Comparison of ENCODE assay signal across 9 cellular contexts in genomic region chr1:22861764-22862440, GRCh38.
DNase-seq lines count a peak whose midpoint lies in the region; ATAC-seq and TF ChIP-seq lines count a peak whose summit lies in the region.
"Had no signal": no experiment of that assay in that cellular context is flagged by ENCODE, and none has a peak within 500 bp of the region (broad histone marks: within the 10 kb centered on the region; RNA-seq: fewer than 3 reads in every experiment).

No MANE protein-coding gene starts in this region.

- H3K27ac Mint-ChIP-seq in activated CD8-positive, alpha-beta memory T cell treated with anti-CD3 and anti-CD28 coated beads, Interleukin-2, amount 10 ng/mL, durations not matched to agents 7 days and 5 days: no peak overlapping the region

- TF ChIP-seq EP300 in suprapubic skin (IDR thresholded peaks at IDR 0.05): no peak

- H3K4me3 Mint-ChIP-seq in activated CD8-positive, alpha-beta memory T cell treated with anti-CD3 and anti-CD28 coated beads, Interleukin-2, amount 10 ng/mL, durations not matched to agents 7 days and 5 days: no peak overlapping the region

- ATAC-seq in activated CD8-positive, alpha-beta memory T cell treated with anti-CD3 and anti-CD28 coated beads, Interleukin-2, amount 10 ng/mL, durations not matched to agents 7 days and 5 days: no peak

- H3K27me3 ChIP-seq in WERI-Rb-1 (ENCODE audit: insufficient read depth, low read depth, severe bottlenecking) (no peaks in the 10 kb centered on the region), hepatocyte (no peaks in the 10 kb centered on the region), suprapubic skin (no peaks in the 10 kb centered on the region), MG63 (no peaks in the 10 kb centered on the region)

- H4K20me1 ChIP-seq in hepatocyte (ENCODE audit: insufficient read depth, poor library complexity, severe bottlenecking): no peaks in the 10 kb centered on the region

- peak; percentile 63 for DNase-seq in D341Med (ENCODE audit: low spot score)
- DNase-seq in HK-2 (ENCODE audit: unreplicated experiment): peak; percentile 43
- peak; percentile 59 for DNase-seq in WERI-Rb-1
- peak; percentile 67 for DNase-seq in hepatocyte (ENCODE audit: low spot score)
- no peak for DNase-seq in suprapubic skin (ENCODE audit: low spot score in 2 of 2)
- no peak for DNase-seq in MG63
- no peak for DNase-seq in stimulated activated CD4-positive, alpha-beta T cell treated with anti-CD3 and anti-CD28 coated beads, Interleukin-4, amount 100 ng/mL, for 1 hour
- no peak for DNase-seq in activated CD8-positive, alpha-beta memory T cell treated with anti-CD3 and anti-CD28 coated beads, Interleukin-2, amount 10 ng/mL, durations not matched to agents 7 days and 5 days

- H3K9me3 ChIP-seq in WERI-Rb-1 (ENCODE audit: severe bottlenecking): no peaks in the 10 kb centered on the region
- H3K9me3 ChIP-seq in hepatocyte (ENCODE audit: low read depth): no peaks in the 10 kb centered on the region
- no peaks in the 10 kb centered on the region for H3K9me3 ChIP-seq in suprapubic skin
- H3K9me3 ChIP-seq in MG63: no peaks in the 10 kb centered on the region

- H3K9me3 Mint-ChIP-seq in activated CD8-positive, alpha-beta memory T cell treated with anti-CD3 and anti-CD28 coated beads, Interleukin-2, amount 10 ng/mL, durations not matched to agents 7 days and 5 days (ENCODE audit: low read depth): no peaks in the 10 kb centered on the region

- no peaks in the 10 kb centered on the region for H3K79me2 ChIP-seq in hepatocyte

- H3K4me2 ChIP-seq in hepatocyte: no peak overlapping the region

- TF ChIP-seq POLR2A in suprapubic skin (IDR thresholded peaks at IDR 0.05): no peak

- no peak overlapping the region; the same call in 1 of the 2 replicates for H3K27ac ChIP-seq in WERI-Rb-1
- no peak overlapping the region for H3K27ac ChIP-seq in hepatocyte
- H3K27ac ChIP-seq in suprapubic skin: no peak overlapping the region
- H3K27ac ChIP-seq: SK-N-MC had no signal

- TF ChIP-seq CTCF in WERI-Rb-1 (IDR thresholded peaks at IDR 0.05; ENCODE audit: low read depth, low read length) (peak; percentile 86), hepatocyte (IDR thresholded peaks at IDR 0.05; ENCODE audit: poor library complexity) (peak; percentile 76), suprapubic skin (IDR thresholded peaks at IDR 0.05) (peak; percentile 31 to 79)

- no peak overlapping the region for H2AFZ ChIP-seq in hepatocyte

- H3K9me2 ChIP-seq in hepatocyte (replicated peaks; ENCODE audit: insufficient read depth): no peaks in the 10 kb centered on the region

- H3K4me1 Mint-ChIP-seq in activated CD8-positive, alpha-beta memory T cell treated with anti-CD3 and anti-CD28 coated beads, Interleukin-2, amount 10 ng/mL, durations not matched to agents 7 days and 5 days: no peaks in the 10 kb centered on the region

- peaks cover 3% of the 10 kb centered on the region for H3K27me3 Mint-ChIP-seq in activated CD8-positive, alpha-beta memory T cell treated with anti-CD3 and anti-CD28 coated beads, Interleukin-2, amount 10 ng/mL, durations not matched to agents 7 days and 5 days

- no peaks in the 10 kb centered on the region for H3K36me3 Mint-ChIP-seq in activated CD8-positive, alpha-beta memory T cell treated with anti-CD3 and anti-CD28 coated beads, Interleukin-2, amount 10 ng/mL, durations not matched to agents 7 days and 5 days

- 65% methylated on average over 4 of the region's 4 CpGs for WGBS in hepatocyte (ENCODE audit: low lambda C conversion rate, missing lambda C conversion rate)
- WGBS in suprapubic skin: 70% methylated on average over 4 of the region's 4 CpGs

- H3K4me1 ChIP-seq in hepatocyte (ENCODE audit: insufficient read depth) (no peaks in the 10 kb centered on the region), suprapubic skin (no peaks in the 10 kb centered on the region)

- H3K4me3 ChIP-seq in WERI-Rb-1 (ENCODE audit: low read depth, low read length): no peak overlapping the region
- H3K4me3 ChIP-seq in hepatocyte: no peak overlapping the region
- H3K4me3 ChIP-seq in suprapubic skin: no peak overlapping the region
- no peak overlapping the region for H3K4me3 ChIP-seq in MG63
- H3K4me3 ChIP-seq: SK-N-MC had no signal

- CTCF ChIA-PET in activated CD8-positive, alpha-beta memory T cell treated with anti-CD3 and anti-CD28 coated beads, Interleukin-2, amount 10 ng/mL, durations not matched to agents 7 days and 5 days (lab: Charles Lee): interaction anchor here (0.8 to 2.7 kb wide), 5 partner anchors 10 to 158 kb away, joined by 3 to 14 read pairs (median 4); no protein-coding TSS in a partner anchor

- H3K36me3 ChIP-seq in WERI-Rb-1 (no peaks in the 10 kb centered on the region; the same call in 1 of the 2 replicates), hepatocyte (replicated peaks; ENCODE audit: insufficient read depth, low read depth) (no peaks in the 10 kb centered on the region), suprapubic skin (no peaks in the 10 kb centered on the region), MG63 (no peaks in the 10 kb centered on the region; the same call in 1 of the 2 replicates)

Comparison
In these comparisons a context has a peak if more than half of its experiments do, and no peak if none do; other contexts are left out.
1. DNase-seq: peak in D341Med (single experiment), HK-2 (single experiment), WERI-Rb-1 (single experiment) and hepatocyte (single experiment); none in suprapubic skin (0 of 2), MG63 (single experiment), stimulated activated CD4-positive, alpha-beta T cell treated with anti-CD3 and anti-CD28 coated beads, Interleukin-4, amount 100 ng/mL, for 1 hour (single experiment) and activated CD8-positive, alpha-beta memory T cell treated with anti-CD3 and anti-CD28 coated beads, Interleukin-2, amount 10 ng/mL, durations not matched to agents 7 days and 5 days (single experiment).
2. Peak in every context shown above with its lines, with median percentiles within 50 percentile points of each other: CTCF ChIP-seq.